11 cellular contexts compared by ENCODE assay signal in the genomic region with DNA sequence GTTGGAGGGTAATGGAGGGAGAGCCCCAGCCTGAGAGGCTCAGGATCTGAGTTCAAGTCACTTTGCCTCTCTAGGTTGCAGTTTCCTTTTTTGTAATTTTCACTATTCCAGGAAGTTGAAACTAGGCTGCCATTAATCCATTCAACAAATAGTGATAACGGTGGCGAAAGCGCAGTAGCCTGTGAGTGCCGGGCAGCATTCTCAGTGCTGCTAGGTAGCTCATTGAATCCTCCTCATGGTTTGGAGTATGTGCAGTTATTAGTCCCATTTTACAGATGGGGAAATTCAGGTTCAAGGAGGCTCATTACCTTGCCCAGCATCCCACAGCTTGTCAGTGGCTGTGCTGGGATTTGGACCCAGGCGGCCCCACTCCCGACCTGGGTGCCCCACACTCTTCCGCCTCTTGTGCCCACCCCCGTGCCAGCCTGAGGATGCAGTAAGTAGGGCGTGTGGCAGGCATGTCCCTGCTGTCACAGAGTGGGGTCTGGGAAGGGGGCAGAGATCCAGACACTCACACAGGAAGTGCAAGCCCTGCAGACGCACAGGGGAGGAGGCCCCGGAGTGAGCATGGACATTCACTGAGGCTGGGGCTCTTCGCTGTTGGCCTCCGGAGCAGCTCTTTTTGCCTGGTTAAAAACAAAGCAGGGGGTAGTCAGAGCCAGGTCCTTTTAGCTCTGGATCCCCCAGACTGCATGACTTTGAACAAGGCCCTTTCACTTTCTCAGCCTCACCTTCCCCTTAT. TPM values are rescaled to one million over a fixed set of nuclear protein-coding genes. Genes with fewer than 3 reads are reported as not detected.
DNase-seq lines count a peak whose midpoint lies in the region; ATAC-seq and TF ChIP-seq lines count a peak whose summit lies in the region.
"Had no signal": no experiment of that assay in that cellular context is flagged by ENCODE, and none has a peak within 500 bp of the region (broad histone marks: within the 10 kb centered on the region; RNA-seq: fewer than 3 reads in every experiment).

No MANE protein-coding gene starts in this region.

- H3K4me1 ChIP-seq in esophagus muscularis mucosa: peaks cover 21 to 29% (median 23%) of the 10 kb centered on the region in 4 donors
- H3K4me1 ChIP-seq in skeletal muscle tissue (ENCODE audit: control insufficient read depth in 3 of 3, insufficient read depth in 3 of 3, low read length in 3 of 3): peaks cover 16 to 25% (median 19%) of the 10 kb centered on the region in 3 donors

- TF ChIP-seq POLR2A in esophagus muscularis mucosa (IDR thresholded peaks at IDR 0.05; ENCODE audit: low read depth): no peak

- peak overlapping the region; percentile 55 for H3K27ac Mint-ChIP-seq in activated CD4-positive, alpha-beta T cell treated with anti-CD3 and anti-CD28 coated beads for 36 hours
- peak overlapping the region; percentile 54 for H3K27ac Mint-ChIP-seq in activated CD4-positive, alpha-beta memory T cell treated with anti-CD3 and anti-CD28 coated beads for 36 hours

- TF ChIP-seq CTCF in esophagus muscularis mucosa (IDR thresholded peaks at IDR 0.05): no peak

- H3K27ac ChIP-seq in esophagus muscularis mucosa (replicated peaks in 1 of 4) (peak overlapping the region; percentile 18 to 53 (median 46)), skeletal muscle tissue (ENCODE audit: low read depth, low read length) (peak overlapping the region; percentile 64)

- no peaks in the 10 kb centered on the region for H3K9me3 Mint-ChIP-seq in activated CD4-positive, alpha-beta T cell treated with anti-CD3 and anti-CD28 coated beads for 36 hours (ENCODE audit: low read depth)
- no peaks in the 10 kb centered on the region for H3K9me3 Mint-ChIP-seq in activated CD4-positive, alpha-beta memory T cell treated with anti-CD3 and anti-CD28 coated beads for 36 hours
- H3K9me3 Mint-ChIP-seq: IgD-negative memory B cell, type B pancreatic cell had no signal

- H3K36me3 ChIP-seq in esophagus muscularis mucosa (peaks cover 6 to 35% (median 31%) of the 10 kb centered on the region in 4 donors), skeletal muscle tissue (ENCODE audit: control insufficient read depth in 3 of 3, insufficient read depth in 3 of 3, low read length in 3 of 3) (peaks cover 25 to 40% (median 32%) of the 10 kb centered on the region in 3 donors)

- no peak for ATAC-seq in activated CD4-positive, alpha-beta T cell treated with anti-CD3 and anti-CD28 coated beads for 36 hours
- ATAC-seq in GM19455 (IDR thresholded peaks at IDR 0.05; ENCODE audit: unreplicated experiment) (no peak), GM19467 (IDR thresholded peaks at IDR 0.05; ENCODE audit: unreplicated experiment) (no peak)

- WGBS in esophagus muscularis mucosa: 82% methylated on average over 7 of the region's 13 CpGs

- H3K4me1 Mint-ChIP-seq in activated CD4-positive, alpha-beta T cell treated with anti-CD3 and anti-CD28 coated beads for 36 hours: peaks cover 38% of the 10 kb centered on the region
- H3K4me1 Mint-ChIP-seq in activated CD4-positive, alpha-beta memory T cell treated with anti-CD3 and anti-CD28 coated beads for 36 hours (ENCODE audit: low read depth): peaks cover 35% of the 10 kb centered on the region

- DNase-seq in activated CD4-positive, alpha-beta T cell treated with anti-CD3 and anti-CD28 coated beads for 36 hours: no peak
- DNase-seq in activated CD4-positive, alpha-beta T cell treated with anti-CD3 and anti-CD28 coated beads, Interleukin-2, amount 50 U/mL, for 4 hours: no peak
- DNase-seq in activated CD4-positive, alpha-beta memory T cell treated with anti-CD3 and anti-CD28 coated beads for 36 hours: no peak
- DNase-seq in esophagus muscularis mucosa (ENCODE audit: extremely low spot score) (no peak), DMS79 treated with DMSO at 0.1 percent for 48 hours (lab: John Stamatoyannopoulos, UW) (no peak)
- DNase-seq: T1000 had no signal

- no peak overlapping the region for H3K4me3 Mint-ChIP-seq in activated CD4-positive, alpha-beta T cell treated with anti-CD3 and anti-CD28 coated beads for 36 hours
- no peak overlapping the region for H3K4me3 Mint-ChIP-seq in activated CD4-positive, alpha-beta memory T cell treated with anti-CD3 and anti-CD28 coated beads for 36 hours
- H3K4me3 Mint-ChIP-seq: type B pancreatic cell had no signal

- peaks cover 45% of the 10 kb centered on the region for H3K36me3 Mint-ChIP-seq in activated CD4-positive, alpha-beta T cell treated with anti-CD3 and anti-CD28 coated beads for 36 hours (ENCODE audit: low read depth)
- peaks cover 23% of the 10 kb centered on the region for H3K36me3 Mint-ChIP-seq in activated CD4-positive, alpha-beta memory T cell treated with anti-CD3 and anti-CD28 coated beads for 36 hours

- peak overlapping the region in 2 of 3 donors; percentile 14 to 70 for H3K9ac ChIP-seq in skeletal muscle tissue (ENCODE audit: low read depth in 1 of 3, low read length in 3 of 3)

- CTCF ChIA-PET in activated CD4-positive, alpha-beta T cell treated with anti-CD3 and anti-CD28 coated beads for 36 hours (lab: Charles Lee): interaction anchor here (0.5 kb wide), 1 partner anchor 804 kb away, joined by 3 read pairs; no protein-coding TSS in a partner anchor
- CTCF ChIA-PET in activated CD4-positive, alpha-beta memory T cell treated with anti-CD3 and anti-CD28 coated beads for 36 hours (lab: Charles Lee): interaction anchor here (0.8 to 1.6 kb wide), 4 partner anchors 35 to 257 kb away, joined by 3 to 8 read pairs (median 4); a partner anchor contains a TSS

- TF ChIP-seq EP300 in esophagus muscularis mucosa (IDR thresholded peaks at IDR 0.05): no peak

- H3K4me3 ChIP-seq in esophagus muscularis mucosa (no peak overlapping the region), skeletal muscle tissue (ENCODE audit: low read length in 3 of 3) (no peak overlapping the region)

- intact Hi-C loops in activated CD4-positive, alpha-beta T cell treated with anti-CD3 and anti-CD28 coated beads for 36 hours (cut with DNase I, micrococcal nuclease): loop anchor here (1.0 to 2.0 kb wide), 2 partner anchors 59 to 200 kb away; a partner anchor contains a TSS
- intact Hi-C loops in activated CD4-positive, alpha-beta memory T cell treated with anti-CD3 and anti-CD28 coated beads for 36 hours (cut with micrococcal nuclease): loop anchor here (2.0 to 5.0 kb wide), 2 partner anchors 200 to 564 kb away; no protein-coding TSS in a partner anchor
- intact Hi-C loops in esophagus muscularis mucosa (cut with DNase I): no loop called here

- POLR2A ChIA-PET in activated CD4-positive, alpha-beta T cell treated with anti-CD3 and anti-CD28 coated beads for 36 hours (lab: Charles Lee): no interaction called here
- POLR2A ChIA-PET in activated CD4-positive, alpha-beta memory T cell treated with anti-CD3 and anti-CD28 coated beads for 36 hours (lab: Charles Lee): no interaction called here

- H3K27me3 Mint-ChIP-seq in activated CD4-positive, alpha-beta T cell treated with anti-CD3 and anti-CD28 coated beads for 36 hours: no peaks in the 10 kb centered on the region
- no peaks in the 10 kb centered on the region for H3K27me3 Mint-ChIP-seq in activated CD4-positive, alpha-beta memory T cell treated with anti-CD3 and anti-CD28 coated beads for 36 hours
- H3K27me3 Mint-ChIP-seq: IgD-negative memory B cell, type B pancreatic cell had no signal

- no peaks in the 10 kb centered on the region for H3K27me3 ChIP-seq in esophagus muscularis mucosa
- H3K27me3 ChIP-seq in skeletal muscle tissue (ENCODE audit: control insufficient read depth in 3 of 3, insufficient read depth in 3 of 3, low read length in 3 of 3): no peaks in the 10 kb centered on the region

- no peaks in the 10 kb centered on the region for H3K9me3 ChIP-seq in esophagus muscularis mucosa
- H3K9me3 ChIP-seq in skeletal muscle tissue (ENCODE audit: control insufficient read depth in 3 of 3, low read length in 3 of 3): no peaks in the 10 kb centered on the region

RNA-seq across cellular contexts. Expression of a gene that starts 58.8 kb away (rescaled TPM):
- 10 to 100 TPM; 51.7 to 54.2 TPM for total RNA-seq in activated CD4-positive, alpha-beta T cell treated with anti-CD3 and anti-CD28 coated beads for 36 hours
- 10 to 100 TPM; 44.0 to 45.1 TPM for total RNA-seq in activated CD4-positive, alpha-beta memory T cell treated with anti-CD3 and anti-CD28 coated beads for 36 hours
- 10 to 100 TPM; 15.0 to 36.2 (median 23.7) TPM for total RNA-seq in esophagus muscularis mucosa
- 5.7 TPM for total RNA-seq in skeletal muscle tissue
